8 cellular contexts compared by ENCODE assay signal in genomic region chrX:153818571-153819397, GRCh38. TPM values are rescaled to one million over a fixed set of nuclear protein-coding genes. Genes with fewer than 3 reads are reported as not detected.
DNase-seq lines count a peak whose midpoint lies in the region; ATAC-seq and TF ChIP-seq lines count a peak whose summit lies in the region.

No MANE protein-coding gene starts in this region.

- peak overlapping the region; percentile 72 for H3K4me3 Mint-ChIP-seq in memory B cell

- H3K4me3 ChIP-seq in WI38 (ENCODE audit: low read depth, low read length) = peak overlapping the region; percentile 42
- peak overlapping the region; percentile 30 for H3K4me3 ChIP-seq in colonic mucosa

- H3K9me3 ChIP-seq in colonic mucosa = no peaks in the 10 kb centered on the region

- H3K4me1 Mint-ChIP-seq in memory B cell = peaks cover 25% of the 10 kb centered on the region

- peak overlapping the region in 1 of 2 donors; percentile 24 for H3K9ac ChIP-seq in colonic mucosa (ENCODE audit: low read depth in 2 of 2, low read length in 2 of 2)

- H3K27me3 ChIP-seq in colonic mucosa = peaks cover 8% of the 10 kb centered on the region

- no peaks in the 10 kb centered on the region for H3K4me1 ChIP-seq in colonic mucosa

- H3K36me3 Mint-ChIP-seq in memory B cell = no peaks in the 10 kb centered on the region

- peak; percentile 76 for ATAC-seq in memory B cell (ENCODE audit: low read depth)
- ATAC-seq in stimulated activated naive CD8-positive, alpha-beta T cell treated with anti-CD3 and anti-CD28 coated beads, Interleukin-15, Interleukin-2, amounts not matched to agents 100 U/mL and 50 U/mL, for 24 hours = peak; percentile 66
- ATAC-seq in GM19328 (IDR thresholded peaks at IDR 0.05; ENCODE audit: unreplicated experiment) = no peak
- no peak for ATAC-seq in GM18520 (IDR thresholded peaks at IDR 0.05; ENCODE audit: unreplicated experiment)

- intact Hi-C loops in colonic mucosa (cut with DNase I) = no loop called here

- H3K27me3 Mint-ChIP-seq in memory B cell = peaks cover 27% of the 10 kb centered on the region

- DNase-seq in AG08396 (ENCODE audit: low spot score) = peak; percentile 77
- DNase-seq in HK-2 (ENCODE audit: unreplicated experiment) = peak; percentile 41
- no peak for DNase-seq in colonic mucosa
- DNase-seq in memory B cell (ENCODE audit: low spot score in 2 of 2) = peak; percentile 29 to 41
- peak; percentile 59 for DNase-seq in stimulated activated naive CD8-positive, alpha-beta T cell treated with anti-CD3 and anti-CD28 coated beads, Interleukin-15, Interleukin-2, amounts not matched to agents 100 U/mL and 50 U/mL, for 24 hours

- no peak overlapping the region for H3K27ac Mint-ChIP-seq in memory B cell

- no peaks in the 10 kb centered on the region for H3K36me3 ChIP-seq in colonic mucosa

- no peaks in the 10 kb centered on the region for H3K9me3 Mint-ChIP-seq in memory B cell

- H3K27ac ChIP-seq in colonic mucosa = no peak overlapping the region

- TF ChIP-seq CTCF in WI38 (IDR thresholded peaks at IDR 0.05; ENCODE audit: low read depth, low read length) = no peak
- no peak for TF ChIP-seq CTCF in colonic mucosa (IDR thresholded peaks at IDR 0.05)

RNA-seq across cellular contexts. Expression of gene PDZD4, which starts 11.6 kb away (rescaled TPM):
- 1 to 10 TPM; 1.5 to 3.2 TPM for total RNA-seq in colonic mucosa

RNA-seq across cellular contexts. Expression of gene SSR4, which starts 24.3 kb away (rescaled TPM):
- 100 to 1,000 TPM; 253 to 377 TPM for total RNA-seq in colonic mucosa

RNA-seq across cellular contexts. Expression of gene IDH3G, which starts 24.6 kb away (rescaled TPM):
- total RNA-seq in colonic mucosa = 10 to 100 TPM; 80.6 to 92.6 TPM

RNA-seq across cellular contexts. Expression of gene SRPK3, which starts 37.9 kb away (rescaled TPM):
- 1 to 10 TPM in 1 of 2 donors, under 1 TPM in 1; 0.64 to 2.3 TPM for total RNA-seq in colonic mucosa

RNA-seq across cellular contexts. Expression of gene PLXNB3, which starts 54.7 kb away (rescaled TPM):
- 1 to 10 TPM in 1 of 2 donors, under 1 TPM in 1; 0.57 to 3.7 TPM for total RNA-seq in colonic mucosa

Comparison
In these comparisons a context has a peak if more than half of its experiments do, and no peak if none do; other contexts are left out.
1. ATAC-seq: peak in memory B cell (single experiment) and stimulated activated naive CD8-positive, alpha-beta T cell treated with anti-CD3 and anti-CD28 coated beads, Interleukin-15, Interleukin-2, amounts not matched to agents 100 U/mL and 50 U/mL, for 24 hours (single experiment); none in GM19328 (single experiment) and GM18520 (single experiment).